Comparison of ENCODE assay signal across 23 cellular contexts in the genomic region with DNA sequence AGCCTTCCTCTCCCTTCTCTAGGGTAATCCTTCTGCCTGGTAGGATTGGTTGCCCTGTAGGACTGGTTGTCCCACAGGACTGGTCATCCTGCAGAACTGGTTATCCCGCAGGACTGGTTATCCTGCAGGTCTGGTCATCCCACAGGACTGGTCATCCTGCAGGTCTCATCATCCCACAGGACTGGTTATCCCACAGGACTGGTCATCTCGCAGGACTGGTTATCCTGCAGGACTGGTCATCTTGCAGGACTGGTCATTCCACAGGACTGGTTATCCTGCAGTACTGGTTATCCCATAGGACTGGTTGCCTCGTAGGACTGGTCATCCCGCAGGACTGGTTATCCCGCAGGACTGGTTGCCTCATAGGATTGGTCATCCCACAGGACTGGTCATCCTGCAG. TPM values are rescaled to one million over a fixed set of nuclear protein-coding genes. Genes with fewer than 3 reads are reported as not detected.
DNase-seq lines count a peak whose midpoint lies in the region; ATAC-seq, FAIRE-seq and TF ChIP-seq lines count a peak whose summit lies in the region.
"Had no signal": no experiment of that assay in that cellular context is flagged by ENCODE, and none has a peak within 500 bp of the region (broad histone marks: within the 10 kb centered on the region; RNA-seq: fewer than 3 reads in every experiment).

No MANE protein-coding gene starts in this region.

- no peaks in the 10 kb centered on the region for H3K9me3 Mint-ChIP-seq in natural killer cell treated with Interleukin-12 subunit alpha and Interleukin-12 subunit beta and Interleukin-15 and Interleukin-18, amount 100 ng/mL, for 72 hours
- H3K9me3 Mint-ChIP-seq in natural killer cell (no peaks in the 10 kb centered on the region), mesothelial cell of epicardium (peaks cover 3% of the 10 kb centered on the region), MCF 10A (ENCODE audit: unreplicated experiment) (no peaks in the 10 kb centered on the region)
- H3K9me3 Mint-ChIP-seq: CD4-positive, alpha-beta memory T cell; HFFc6 had no signal

- no peaks in the 10 kb centered on the region for H3K36me3 Mint-ChIP-seq in natural killer cell treated with Interleukin-12 subunit alpha and Interleukin-12 subunit beta and Interleukin-15 and Interleukin-18, amount 100 ng/mL, for 72 hours
- H3K36me3 Mint-ChIP-seq in natural killer cell (no peaks in the 10 kb centered on the region), mesothelial cell of epicardium (peaks cover 4% of the 10 kb centered on the region), MCF 10A (ENCODE audit: insufficient read depth, unreplicated experiment) (no peaks in the 10 kb centered on the region)
- H3K36me3 Mint-ChIP-seq: CD4-positive, alpha-beta memory T cell had no signal

- intact Hi-C loops in natural killer cell (cut with micrococcal nuclease) (no loop called here), MCF 10A (cut with micrococcal nuclease) (no loop called here)

- TF ChIP-seq CTCF in natural killer cell (IDR thresholded peaks at IDR 0.05), result no peak
- TF ChIP-seq CTCF in bronchial epithelial cell (IDR thresholded peaks at IDR 0.05; ENCODE audit: insufficient read depth, low read length, severe bottlenecking), result no peak
- no peak for TF ChIP-seq CTCF in mesothelial cell of epicardium (IDR thresholded peaks at IDR 0.05; ENCODE audit: unreplicated experiment)
- TF ChIP-seq CTCF in MCF 10A (IDR thresholded peaks at IDR 0.05; ENCODE audit: unreplicated experiment), result no peak

- no peak for DNase-seq in natural killer cell treated with Interleukin-12 subunit alpha and Interleukin-12 subunit beta and Interleukin-15 and Interleukin-18, amount 100 ng/mL, for 72 hours (ENCODE audit: low spot score)
- no peak for DNase-seq in natural killer cell
- DNase-seq in bronchial epithelial cell (ENCODE audit: low read depth), result no peak
- no peak for DNase-seq in mesothelial cell of epicardium (ENCODE audit: low spot score in 2 of 2, unreplicated experiment in 2 of 2)
- DNase-seq in MCF 10A (ENCODE audit: unreplicated experiment), result no peak
- DNase-seq in cerebellar cortex (ENCODE audit: low spot score), result no peak
- DNase-seq in SIG-M5 treated with dmso at 0.1 percent for 504 hours (lab: John Stamatoyannopoulos, UW; ENCODE audit: unreplicated experiment), result no peak
- no peak for DNase-seq in GM12892 (ENCODE audit: insufficient read length)
- DNase-seq: C1 segment of cervical spinal cord; Calu3; CD4-positive, alpha-beta memory T cell; COR-L47; DMS53; DMS79 treated with DMSO at 0.1 percent for 48 hours; GF-D8; GOT3; HFFc6 had no signal

- TF ChIP-seq POLR2A in GM12892 (IDR thresholded peaks at IDR 0.05; ENCODE audit: low read depth, low read length), result no peak

- H3K4me3 ChIP-seq in bronchial epithelial cell (ENCODE audit: low read depth, low read length), result no peak overlapping the region
- H3K4me3 ChIP-seq: HAP-1 had no signal

- FAIRE-seq in bronchial epithelial cell (lab: Jason Lieb, UNC) (peak; percentile 47), GM12892 (lab: Jason Lieb, UNC) (no peak)
- FAIRE-seq: A204.1, GM12891, H54 had no signal

- BruUV-seq in MCF 10A (replicated peaks; lab: Mats Ljungman, UMichigan), result no TSS peak

- no peak overlapping the region for H3K4me3 Mint-ChIP-seq in natural killer cell treated with Interleukin-12 subunit alpha and Interleukin-12 subunit beta and Interleukin-15 and Interleukin-18, amount 100 ng/mL, for 72 hours
- H3K4me3 Mint-ChIP-seq in natural killer cell (no peak overlapping the region), mesothelial cell of epicardium (no peak overlapping the region), MCF 10A (ENCODE audit: unreplicated experiment) (no peak overlapping the region)
- H3K4me3 Mint-ChIP-seq: B cell; CD4-positive, alpha-beta memory T cell; HFFc6 had no signal

- H3K27me3 Mint-ChIP-seq in natural killer cell treated with Interleukin-12 subunit alpha and Interleukin-12 subunit beta and Interleukin-15 and Interleukin-18, amount 100 ng/mL, for 72 hours, result peaks cover 22 to 25% of the 10 kb centered on the region in 2 donors
- H3K27me3 Mint-ChIP-seq in natural killer cell (ENCODE audit: low read depth in 2 of 2) (peaks cover 19 to 20% of the 10 kb centered on the region in 2 donors), mesothelial cell of epicardium (ENCODE audit: low read depth) (no peaks in the 10 kb centered on the region), MCF 10A (ENCODE audit: insufficient read depth, unreplicated experiment) (no peaks in the 10 kb centered on the region)

- ATAC-seq in natural killer cell treated with Interleukin-12 subunit alpha and Interleukin-12 subunit beta and Interleukin-15 and Interleukin-18, amount 100 ng/mL, for 72 hours, result peak; percentile 8 to 48
- no peak for ATAC-seq in natural killer cell

- no peak overlapping the region for H3K27ac Mint-ChIP-seq in natural killer cell treated with Interleukin-12 subunit alpha and Interleukin-12 subunit beta and Interleukin-15 and Interleukin-18, amount 100 ng/mL, for 72 hours
- no peak overlapping the region for H3K27ac Mint-ChIP-seq in natural killer cell
- H3K27ac Mint-ChIP-seq in mesothelial cell of epicardium, result peak overlapping the region; percentile 81
- no peak overlapping the region for H3K27ac Mint-ChIP-seq in MCF 10A (ENCODE audit: low read depth, unreplicated experiment)
- H3K27ac Mint-ChIP-seq: B cell; CD4-positive, alpha-beta memory T cell; HFFc6 had no signal

- H3K27me3 ChIP-seq in bronchial epithelial cell (ENCODE audit: control insufficient read depth, insufficient read depth, low read length), result no peaks in the 10 kb centered on the region

- POLR2A ChIA-PET in MCF 10A (lab: Yijun Ruan, JAX), result no interaction called here

- no peaks in the 10 kb centered on the region for H3K4me1 Mint-ChIP-seq in natural killer cell treated with Interleukin-12 subunit alpha and Interleukin-12 subunit beta and Interleukin-15 and Interleukin-18, amount 100 ng/mL, for 72 hours (ENCODE audit: low read depth in 2 of 2)
- H3K4me1 Mint-ChIP-seq in natural killer cell (no peaks in the 10 kb centered on the region), mesothelial cell of epicardium (peaks cover 55% of the 10 kb centered on the region), MCF 10A (ENCODE audit: insufficient read depth, unreplicated experiment) (no peaks in the 10 kb centered on the region)
- H3K4me1 Mint-ChIP-seq: B cell had no signal

- CTCF ChIA-PET in MCF 10A (lab: Yijun Ruan, JAX), result no interaction called here

- H3K36me3 ChIP-seq in bronchial epithelial cell (ENCODE audit: control insufficient read depth, insufficient read depth, low read length), result no peaks in the 10 kb centered on the region
- H3K36me3 ChIP-seq: HAP-1 had no signal

RNA-seq across cellular contexts. Expression of a gene that starts 48.1 kb away (rescaled TPM):
- total RNA-seq in natural killer cell treated with Interleukin-12 subunit alpha and Interleukin-12 subunit beta and Interleukin-15 and Interleukin-18, amount 100 ng/mL, for 72 hours, result not detected
- under 1 TPM in 1 of 3 donors, not detected in 2; 0.23 TPM for total RNA-seq in natural killer cell
- total RNA-seq in bronchial epithelial cell, result 1.3 and 2.4 TPM in 2 replicates
- total RNA-seq in mesothelial cell of epicardium, result 95.6 to 104 TPM (median 103 TPM) in 3 replicates
- total RNA-seq in MCF 10A (2022), result 1.1 TPM in 2 replicates
- 0.08 TPM for polyA plus RNA-seq in GM12892 (2012; ENCODE audit: missing spikeins)
- total RNA-seq: B cell; CD4-positive, alpha-beta memory T cell; G401 had no signal
- polyA plus RNA-seq: CD4-positive, alpha-beta memory T cell had no signal

Comparison
In these comparisons a context has a peak if more than half of its experiments do, and no peak if none do; other contexts are left out.
1. ATAC-seq: peak in natural killer cell treated with Interleukin-12 subunit alpha and Interleukin-12 subunit beta and Interleukin-15 and Interleukin-18, amount 100 ng/mL, for 72 hours (2 of 2); none in natural killer cell (0 of 3).
2. RNA of a gene that starts 48.1 kb away (total RNA-seq): 95.6 to 104 TPM in mesothelial cell of epicardium; 1.3 to 2.4 TPM in bronchial epithelial cell, 1.1 TPM in MCF 10A, not detected in natural killer cell treated with Interleukin-12 subunit alpha and Interleukin-12 subunit beta and Interleukin-15 and Interleukin-18, amount 100 ng/mL, for 72 hours and 0.23 TPM in natural killer cell; every median in the first group is over 10 times any median in the second.